ENCODE assay signal across 7 cellular contexts in the genomic region with DNA sequence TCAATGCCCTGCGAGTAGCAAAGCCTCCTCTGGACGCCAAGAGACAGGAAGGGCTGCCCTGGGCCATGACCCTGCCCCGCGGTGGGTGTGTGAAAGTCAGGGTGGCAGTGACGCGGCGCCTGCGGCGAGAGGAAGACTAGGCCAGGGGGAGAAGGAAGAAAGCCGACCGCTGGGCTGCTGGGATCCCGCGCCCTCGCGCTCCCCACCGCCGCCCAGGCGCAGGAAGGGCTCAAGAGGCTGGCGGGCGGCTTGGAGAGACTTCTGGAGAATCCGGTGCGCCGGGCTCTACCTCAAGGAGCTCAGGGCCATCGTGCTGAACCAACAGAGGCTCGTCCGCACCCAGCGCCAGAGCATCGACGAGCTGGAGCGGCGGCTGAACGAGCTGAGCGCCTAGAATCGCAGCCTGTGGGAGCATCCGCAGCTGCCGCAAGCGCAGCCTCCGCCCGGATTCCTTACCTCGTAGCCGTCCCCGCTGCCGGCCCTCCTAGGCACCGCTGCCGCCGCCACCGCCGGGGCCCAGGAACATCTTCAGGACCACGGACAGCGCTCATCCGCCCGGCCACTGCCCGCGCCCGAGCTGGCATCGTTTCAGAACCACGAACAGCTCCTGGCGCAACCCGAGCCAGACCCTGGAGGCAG.
DNase-seq lines count a peak whose midpoint lies in the region; ATAC-seq and TF ChIP-seq lines count a peak whose summit lies in the region.

No MANE protein-coding gene starts in this region.

- no peaks in the 10 kb centered on the region for H3K4me1 ChIP-seq in mesendoderm (ENCODE audit: control insufficient read depth, low read depth, low read length)

- H3K9me3 Mint-ChIP-seq in endothelial cell (ENCODE audit: unreplicated experiment) = no peaks in the 10 kb centered on the region

- H3K4ac ChIP-seq in mesendoderm (ENCODE audit: low read depth, low read length) = no peak overlapping the region

- H2BK15ac ChIP-seq in mesendoderm (replicated peaks; ENCODE audit: low read depth) = no peak overlapping the region

- H3K9ac ChIP-seq in mesendoderm (ENCODE audit: low read length) = no peak overlapping the region

- H3K56ac ChIP-seq in mesendoderm (ENCODE audit: low read length) = no peak overlapping the region

- H2AK5ac ChIP-seq in mesendoderm (ENCODE audit: low read length) = no peak overlapping the region

- no peak overlapping the region for H3K27ac Mint-ChIP-seq in endothelial cell (ENCODE audit: unreplicated experiment)

- no peak overlapping the region for H3K18ac ChIP-seq in mesendoderm (ENCODE audit: low read length)

- H2BK5ac ChIP-seq in mesendoderm (ENCODE audit: low read length) = no peak overlapping the region

- no peak overlapping the region for H3K4me2 ChIP-seq in mesendoderm (ENCODE audit: low read length)

- no peak overlapping the region for H4K5ac ChIP-seq in mesendoderm (ENCODE audit: low read length)

- WGBS in mesendoderm (ENCODE audit: extremely low coverage, insufficient coverage, low lambda C conversion rate) = no CpG with 5 or more reads among the region's 59 CpGs

- H3K79me2 ChIP-seq in mesendoderm (ENCODE audit: control insufficient read depth, insufficient read depth, low read length) = no peaks in the 10 kb centered on the region

- no peak overlapping the region for H3K23ac ChIP-seq in mesendoderm (ENCODE audit: low read length)

- no peaks in the 10 kb centered on the region for H3K79me1 ChIP-seq in mesendoderm (ENCODE audit: low read length)

- H2BK120ac ChIP-seq in mesendoderm (ENCODE audit: low read depth, low read length) = no peak overlapping the region

- no peaks in the 10 kb centered on the region for H3K36me3 ChIP-seq in mesendoderm (ENCODE audit: control insufficient read depth, insufficient read depth, low read length)

- H3K4me3 Mint-ChIP-seq in endothelial cell (ENCODE audit: unreplicated experiment) = no peak overlapping the region

- H3K4me3 ChIP-seq in mesendoderm (ENCODE audit: low read length) = no peak overlapping the region

- no peak overlapping the region for H3K27ac ChIP-seq in mesendoderm (ENCODE audit: low read depth, low read length)

- ATAC-seq in GM21423 (IDR thresholded peaks at IDR 0.05; ENCODE audit: unreplicated experiment) (peak; percentile 53), GM19395 (IDR thresholded peaks at IDR 0.05; ENCODE audit: unreplicated experiment) (no peak)

- DNase-seq in NCI-H460 (ENCODE audit: extremely low read depth, low read depth) = peak; percentile 69
- DNase-seq in activated CD8-positive, alpha-beta memory T cell treated with anti-CD3 and anti-CD28 coated beads, Interleukin-2, amount 50 U/mL, for 48 hours = peak; percentile 96
- peak; percentile 98 for DNase-seq in endothelial cell (ENCODE audit: low spot score)
- DNase-seq in mesendoderm = peak; percentile 90
- peak; percentile 24 to 35 for DNase-seq in stimulated activated CD8-positive, alpha-beta memory T cell treated with anti-CD3 and anti-CD28 coated beads, Interleukin-15, amount 100 ng/mL, for 4 hours (ENCODE audit: low read depth in 2 of 2)

- no peaks in the 10 kb centered on the region for H3K27me3 ChIP-seq in mesendoderm (ENCODE audit: insufficient read depth, low read length, poor library complexity)

- TF ChIP-seq CTCF in endothelial cell (IDR thresholded peaks at IDR 0.05; ENCODE audit: unreplicated experiment) = no peak

- peaks cover 11% of the 10 kb centered on the region for H3K27me3 Mint-ChIP-seq in endothelial cell (ENCODE audit: unreplicated experiment)

- H3K36me3 Mint-ChIP-seq in endothelial cell (ENCODE audit: low read depth, unreplicated experiment) = peaks cover 5% of the 10 kb centered on the region

- H3K4me1 Mint-ChIP-seq in endothelial cell (ENCODE audit: unreplicated experiment) = peaks cover 8% of the 10 kb centered on the region

- no peak overlapping the region for H4K8ac ChIP-seq in mesendoderm (ENCODE audit: low read depth, low read length)

Comparison
In these comparisons a context has a peak if more than half of its experiments do, and no peak if none do; other contexts are left out.
1. DNase-seq: peak in every context shown above with its lines; median percentile 98 in endothelial cell; 96 in activated CD8-positive, alpha-beta memory T cell treated with anti-CD3 and anti-CD28 coated beads, Interleukin-2, amount 50 U/mL, for 48 hours; 90 in mesendoderm; 69 in NCI-H460; 30 in stimulated activated CD8-positive, alpha-beta memory T cell treated with anti-CD3 and anti-CD28 coated beads, Interleukin-15, amount 100 ng/mL, for 4 hours.